In genomic region chr22:23525510-23525909, GRCh38 we compare ENCODE assay signal across 23 cellular contexts. TPM values are rescaled to one million over a fixed set of nuclear protein-coding genes. Genes with fewer than 3 reads are reported as not detected.
A peak's percentile ranks its signal among the peaks of the same experiment; 100 is the strongest.
DNase-seq lines count a peak whose midpoint lies in the region; ATAC-seq, FAIRE-seq and TF ChIP-seq lines count a peak whose summit lies in the region.
"Had no signal": no experiment of that assay in that cellular context is flagged by ENCODE, and none has a peak within 500 bp of the region (broad histone marks: within the 10 kb centered on the region; RNA-seq: fewer than 3 reads in every experiment).

No MANE protein-coding gene starts in this region.

- H3K27me3 ChIP-seq in neural progenitor cell (no peaks in the 10 kb centered on the region), upper lobe of right lung (no peaks in the 10 kb centered on the region), adrenal gland (no peaks in the 10 kb centered on the region)

- H3K27ac Mint-ChIP-seq in neural progenitor cell: peak overlapping the region; percentile 70

- H3K9ac ChIP-seq in kidney (ENCODE audit: low read length in 2 of 2) (no peak overlapping the region), neural progenitor cell (no peak overlapping the region)

- peak overlapping the region; percentile 98 for H3K27ac ChIP-seq in KOPT-K1 (ENCODE audit: low read depth, low read length, poor library complexity, severe bottlenecking)
- H3K27ac ChIP-seq in kidney (ENCODE audit: low read depth in 2 of 2, low read length in 2 of 2): no peak overlapping the region
- H3K27ac ChIP-seq in neural progenitor cell: no peak overlapping the region
- no peak overlapping the region for H3K27ac ChIP-seq in upper lobe of right lung
- H3K27ac ChIP-seq in adrenal gland: no peak overlapping the region

- peaks cover 61% of the 10 kb centered on the region for H3K4me1 Mint-ChIP-seq in neural progenitor cell

- TF ChIP-seq POLR2A in adrenal gland (IDR thresholded peaks at IDR 0.05): no peak

- peaks cover 30% of the 10 kb centered on the region for H3F3A ChIP-seq in neural progenitor cell (ENCODE audit: low read depth)

- no peak overlapping the region for H3K4me3 Mint-ChIP-seq in neural progenitor cell
- H3K4me3 Mint-ChIP-seq: IgD-negative memory B cell had no signal

- 83 to 88% (median 87%) methylated on average over 10 to 11 of the region's 11 CpGs for WGBS in adrenal gland, 4 donors

- no peak for FAIRE-seq in kidney (lab: Jason Lieb, UNC)

- H3K27me3 Mint-ChIP-seq in neural progenitor cell (ENCODE audit: insufficient read depth, low read depth): peaks cover 6% of the 10 kb centered on the region

- TF ChIP-seq CTCF in kidney (IDR thresholded peaks at IDR 0.05; ENCODE audit: borderline replicate concordance, extremely low read depth, insufficient read depth) (no peak), neural progenitor cell (IDR thresholded peaks at IDR 0.05) (no peak), upper lobe of right lung (IDR thresholded peaks at IDR 0.05) (no peak), adrenal gland (IDR thresholded peaks at IDR 0.05) (no peak)

- DNase-seq in kidney (peak; percentile 57), neural progenitor cell (ENCODE audit: low spot score) (no peak), upper lobe of right lung (peak; percentile 51), adrenal gland (no peak), NCI-H2171 (lab: John Stamatoyannopoulos, UW) (no peak)
- DNase-seq: ACHN, C1 segment of cervical spinal cord, DMS79 treated with DMSO at 0.1 percent for 48 hours, HCEC 1CT, MM.1S, NCI-H1092, NCI-H146, NCI-H2029 treated with DMSO at 0.1 percent for 48 hours, NCI-H2171 treated with DMSO at 0.1 percent for 48 hours, NCI-H446, NCI-H774, Right ventricle myocardium superior had no signal

- H3K9me3 ChIP-seq in KOPT-K1 (ENCODE audit: insufficient read depth, low read length, poor library complexity, severe bottlenecking): no peaks in the 10 kb centered on the region
- H3K9me3 ChIP-seq in kidney (ENCODE audit: control insufficient read depth in 1 of 2, low read length in 2 of 2): no peaks in the 10 kb centered on the region
- no peaks in the 10 kb centered on the region for H3K9me3 ChIP-seq in neural progenitor cell (ENCODE audit: low read depth)
- H3K9me3 ChIP-seq in upper lobe of right lung: no peaks in the 10 kb centered on the region
- H3K9me3 ChIP-seq in adrenal gland (replicated peaks in 1 of 3): no peaks in the 10 kb centered on the region

- no peaks in the 10 kb centered on the region for H3K79me2 ChIP-seq in neural progenitor cell (ENCODE audit: low read depth)

- intact Hi-C loops in kidney (cut with DNase I): no loop called here
- intact Hi-C loops in upper lobe of right lung (cut with DNase I): no loop called here
- intact Hi-C loops in adrenal gland (cut with DNase I): no loop called here

- H3K4me2 ChIP-seq in neural progenitor cell: no peak overlapping the region

- no peak overlapping the region for H2AFZ ChIP-seq in neural progenitor cell (replicated peaks)

- H3K36me3 ChIP-seq in KOPT-K1 (ENCODE audit: insufficient read depth, low read length): no peaks in the 10 kb centered on the region
- H3K36me3 ChIP-seq in kidney (ENCODE audit: control insufficient read depth in 1 of 2, insufficient read depth in 2 of 2, low read length in 2 of 2): no peaks in the 10 kb centered on the region
- H3K36me3 ChIP-seq in neural progenitor cell: no peaks in the 10 kb centered on the region
- H3K36me3 ChIP-seq in upper lobe of right lung: no peaks in the 10 kb centered on the region
- H3K36me3 ChIP-seq in adrenal gland (replicated peaks in 1 of 2): no peaks in the 10 kb centered on the region

- ATAC-seq in upper lobe of right lung: no peak
- ATAC-seq in HG02571 (IDR thresholded peaks at IDR 0.05; ENCODE audit: unreplicated experiment): no peak

- H3K9me3 Mint-ChIP-seq in neural progenitor cell: no peaks in the 10 kb centered on the region
- H3K9me3 Mint-ChIP-seq: IgD-negative memory B cell had no signal

- no peaks in the 10 kb centered on the region for H4K20me1 ChIP-seq in neural progenitor cell (ENCODE audit: low read depth)

- H3K4me3 ChIP-seq in kidney (ENCODE audit: low read length in 2 of 2): no peak overlapping the region
- H3K4me3 ChIP-seq in neural progenitor cell: no peak overlapping the region
- no peak overlapping the region for H3K4me3 ChIP-seq in upper lobe of right lung
- no peak overlapping the region for H3K4me3 ChIP-seq in adrenal gland

- H3K36me3 Mint-ChIP-seq in neural progenitor cell: no peaks in the 10 kb centered on the region
- H3K36me3 Mint-ChIP-seq: IgD-negative memory B cell had no signal

- H3K4me1 ChIP-seq in kidney (ENCODE audit: control insufficient read depth in 1 of 2, insufficient read depth in 1 of 2, low read depth in 1 of 2, low read length in 2 of 2): peaks cover 0 to 8% of the 10 kb centered on the region in 2 donors
- peaks cover 19% of the 10 kb centered on the region for H3K4me1 ChIP-seq in neural progenitor cell
- H3K4me1 ChIP-seq in upper lobe of right lung: peaks cover 13% of the 10 kb centered on the region
- peaks cover 12 to 19% of the 10 kb centered on the region in 2 donors for H3K4me1 ChIP-seq in adrenal gland (replicated peaks in 1 of 2)

RNA-seq across cellular contexts. Expression of gene IGLL1, which starts 54.6 kb away (rescaled TPM):
- total RNA-seq in kidney (not detected), neural progenitor cell (ENCODE audit: low replicate concordance) (not detected in 2 replicates), upper lobe of right lung (not detected), adrenal gland (not detected)
- polyA plus RNA-seq in kidney (ENCODE audit: insufficient read depth, low read depth, low replicate concordance) (not detected), adrenal gland (under 1 TPM in 1 of 3 donors, not detected in 2; 0.48 TPM)
- total RNA-seq: G401, LHCN-M2, OCI-LY7, Right ventricle myocardium superior had no signal
- polyA plus RNA-seq: IgD-negative memory B cell had no signal

Comparison
In these comparisons a context has a peak if more than half of its experiments do, and no peak if none do; other contexts are left out.
1. DNase-seq: peak in kidney (single experiment) and upper lobe of right lung (single experiment); none in neural progenitor cell (single experiment), adrenal gland (0 of 7) and NCI-H2171 (single experiment).